8 cellular contexts compared by ENCODE assay signal in genomic region chr4:76704133-76704881, GRCh38.
DNase-seq lines count a peak whose midpoint lies in the region; ATAC-seq and TF ChIP-seq lines count a peak whose summit lies in the region.

No MANE protein-coding gene starts in this region.

- 36% methylated on average over 3 of the region's 3 CpGs for WGBS in esophagus muscularis mucosa

- peak overlapping the region; percentile 85 for H3K4me2 ChIP-seq in PC-3 (ENCODE audit: low read length)

- H3K4me3 ChIP-seq in PC-3 (ENCODE audit: low read length) (peak overlapping the region; percentile 44; the same call in 1 of the 2 replicates), esophagus muscularis mucosa (no peak overlapping the region), mucosa of descending colon (no peak overlapping the region), vagina (no peak overlapping the region)

- POLR2A ChIA-PET in PC-3 (lab: Charles Lee; ENCODE audit: unreplicated experiment) = interaction anchor here (0.5 to 1.1 kb wide), 3 partner anchors 16 to 133 kb away, joined by 3 to 5 read pairs (median 4); no protein-coding TSS in a partner anchor

- no peak overlapping the region for H2AFZ ChIP-seq in PC-3 (ENCODE audit: low read length)

- H3F3A ChIP-seq in PC-3 (ENCODE audit: low read length, unreplicated experiment) = peaks cover 11% of the 10 kb centered on the region

- TF ChIP-seq EP300 in esophagus muscularis mucosa (IDR thresholded peaks at IDR 0.05) = no peak

- H3K36me3 ChIP-seq in PC-3 (ENCODE audit: low read depth, low read length) (peaks cover 6% of the 10 kb centered on the region), esophagus muscularis mucosa (no peaks in the 10 kb centered on the region), mucosa of descending colon (ENCODE audit: low read depth) (no peaks in the 10 kb centered on the region), vagina (no peaks in the 10 kb centered on the region)

- H3K9me3 ChIP-seq in PC-3 (ENCODE audit: low read length) (no peaks in the 10 kb centered on the region), esophagus muscularis mucosa (no peaks in the 10 kb centered on the region), mucosa of descending colon (no peaks in the 10 kb centered on the region), vagina (no peaks in the 10 kb centered on the region)

- no peaks in the 10 kb centered on the region for H3K9me2 ChIP-seq in PC-3 (replicated peaks; ENCODE audit: low read length)

- intact Hi-C loops in PC-3 (cut with micrococcal nuclease) = loop anchor here (1.0 to 5.0 kb wide), 4 partner anchors 20 to 154 kb away; no protein-coding TSS in a partner anchor
- intact Hi-C loops in esophagus muscularis mucosa (cut with DNase I) = no loop called here
- intact Hi-C loops in mucosa of descending colon (cut with DNase I, micrococcal nuclease) = no loop called here
- intact Hi-C loops in vagina (cut with DNase I) = no loop called here

- ATAC-seq in PC-3 = peak; percentile 81
- peak; percentile 89 for ATAC-seq in mucosa of descending colon

- CTCF ChIA-PET in PC-3 (lab: Charles Lee) = interaction anchor here (0.6 kb wide), 1 partner anchor 153 kb away, joined by 3 read pairs; no protein-coding TSS in a partner anchor

- peaks cover 74% of the 10 kb centered on the region for H3K79me2 ChIP-seq in PC-3 (ENCODE audit: low read length)

- H3K27ac ChIP-seq in PC-3 (ENCODE audit: low read length) = peak overlapping the region; percentile 99
- H3K27ac ChIP-seq in esophagus muscularis mucosa (replicated peaks in 1 of 4) = peak overlapping the region; percentile 39 to 65 (median 59)
- no peak overlapping the region for H3K27ac ChIP-seq in vagina

- H3K27me3 ChIP-seq in PC-3 (ENCODE audit: low read length) (no peaks in the 10 kb centered on the region), esophagus muscularis mucosa (no peaks in the 10 kb centered on the region), vagina (no peaks in the 10 kb centered on the region)

- TF ChIP-seq CTCF in PC-3 (conservative IDR thresholded peaks at IDR 0.05; ENCODE audit: low read depth, low read length) (no peak), esophagus muscularis mucosa (IDR thresholded peaks at IDR 0.05) (no peak), mucosa of descending colon (IDR thresholded peaks at IDR 0.05) (no peak), vagina (IDR thresholded peaks at IDR 0.05) (no peak)

- DNase-seq in CD1c-positive myeloid dendritic cell (ENCODE audit: extremely low spot score) (peak; percentile 88), PC-3 (peak; percentile 88), esophagus muscularis mucosa (ENCODE audit: extremely low spot score) (no peak), mucosa of descending colon (peak; percentile 55 to 74 (median 63)), activated gamma-delta T cell treated with Interleukin-2 at 50 U/mL for 16 hours (no peak), vagina (ENCODE audit: extremely low spot score in 2 of 2) (no peak), erythroblast (lab: John Stamatoyannopoulos, UW) (no peak)
- no peak for DNase-seq in activated CD4-positive, alpha-beta T cell treated with anti-CD3 and anti-CD28 coated beads for 48 hours

- H3K4me1 ChIP-seq in PC-3 (ENCODE audit: insufficient read depth, low read length) (peaks cover 61% of the 10 kb centered on the region), esophagus muscularis mucosa (peaks cover 23 to 72% (median 64%) of the 10 kb centered on the region in 4 donors), mucosa of descending colon (ENCODE audit: low read depth) (peaks cover 46% of the 10 kb centered on the region), vagina (peaks cover 37% of the 10 kb centered on the region)

- no TSS peak for BruUV-seq in PC-3 (replicated peaks; lab: Mats Ljungman, UMichigan)

- no peaks in the 10 kb centered on the region for H4K20me1 ChIP-seq in PC-3 (ENCODE audit: low read length)

- TF ChIP-seq POLR2A in esophagus muscularis mucosa (IDR thresholded peaks at IDR 0.05; ENCODE audit: low read depth) = no peak
- TF ChIP-seq POLR2A in vagina (IDR thresholded peaks at IDR 0.05) = no peak
- no peak for TF ChIP-seq POLR2A in erythroblast (IDR thresholded peaks at IDR 0.05; ENCODE audit: low read length)

- H3K9ac ChIP-seq in PC-3 (ENCODE audit: low read length) = peak overlapping the region; percentile 77

Comparison
In these comparisons a context has a peak if more than half of its experiments do, and no peak if none do; other contexts are left out.
1. DNase-seq: peak in CD1c-positive myeloid dendritic cell (single experiment), PC-3 (single experiment) and mucosa of descending colon (3 of 3); none in esophagus muscularis mucosa (single experiment), activated gamma-delta T cell treated with Interleukin-2 at 50 U/mL for 16 hours (single experiment), vagina (0 of 2), erythroblast (0 of 2) and activated CD4-positive, alpha-beta T cell treated with anti-CD3 and anti-CD28 coated beads for 48 hours (single experiment).